23 cellular contexts compared by ENCODE assay signal in genomic region chr20:41191562-41192500, GRCh38. TPM values are rescaled to one million over a fixed set of nuclear protein-coding genes. Genes with fewer than 3 reads are reported as not detected.
DNase-seq lines count a peak whose midpoint lies in the region; ATAC-seq and TF ChIP-seq lines count a peak whose summit lies in the region.
"Had no signal": no experiment of that assay in that cellular context is flagged by ENCODE, and none has a peak within 500 bp of the region (broad histone marks: within the 10 kb centered on the region; RNA-seq: fewer than 3 reads in every experiment).

No MANE protein-coding gene starts in this region.

- WGBS in neuronal stem cell (ENCODE audit: extremely low coverage in 2 of 2, insufficient read length in 2 of 2, insufficient replicate concordance in 1 of 2), 2 donors = no CpG with 5 or more reads among the region's 5 CpGs
- WGBS in testis, 2 donors = 96 to 98% methylated on average over 4 to 5 of the region's 5 CpGs

- POLR2A ChIA-PET in T-cell (lab: Charles Lee) = interaction anchor here in 1 of 2 donors (0.6 kb wide), 1 partner anchor 20 kb away, joined by 3 read pairs; no protein-coding TSS in a partner anchor

- H3K4me1 ChIP-seq in neuronal stem cell (ENCODE audit: control insufficient read depth in 2 of 2, insufficient read depth in 1 of 2, low read depth in 1 of 2, low read length in 2 of 2) = no peaks in the 10 kb centered on the region
- H3K4me1 ChIP-seq in upper lobe of right lung = no peaks in the 10 kb centered on the region
- no peaks in the 10 kb centered on the region for H3K4me1 ChIP-seq in testis
- H3K4me1 ChIP-seq: SJSA1 had no signal

- H3K36me3 ChIP-seq in neuronal stem cell (replicated peaks in 1 of 2; ENCODE audit: control insufficient read depth in 2 of 2, insufficient read depth in 2 of 2, low read length in 2 of 2) (peaks cover 0 to 2% of the 10 kb centered on the region in 2 donors), upper lobe of right lung (no peaks in the 10 kb centered on the region), testis (ENCODE audit: low read depth, missing control alignments) (no peaks in the 10 kb centered on the region)

- no peak for TF ChIP-seq CTCF in natural killer cell (IDR thresholded peaks at IDR 0.05)
- no peak for TF ChIP-seq CTCF in upper lobe of right lung (IDR thresholded peaks at IDR 0.05)
- no peak for TF ChIP-seq CTCF in testis (IDR thresholded peaks at IDR 0.05)

- no peaks in the 10 kb centered on the region for H3K27me3 Mint-ChIP-seq in natural killer cell treated with Interleukin-12 subunit alpha and Interleukin-12 subunit beta and Interleukin-15 and Interleukin-18, amount 100 ng/mL, for 72 hours
- H3K27me3 Mint-ChIP-seq in natural killer cell (ENCODE audit: low read depth in 2 of 2) = no peaks in the 10 kb centered on the region
- H3K27me3 Mint-ChIP-seq in T-cell = no peaks in the 10 kb centered on the region
- H3K27me3 Mint-ChIP-seq: CD4-positive, alpha-beta memory T cell had no signal

- H3K4me1 Mint-ChIP-seq in natural killer cell treated with Interleukin-12 subunit alpha and Interleukin-12 subunit beta and Interleukin-15 and Interleukin-18, amount 100 ng/mL, for 72 hours (ENCODE audit: low read depth in 2 of 2) = peaks cover 2 to 5% of the 10 kb centered on the region in 2 donors
- H3K4me1 Mint-ChIP-seq in natural killer cell (peaks cover 2 to 5% of the 10 kb centered on the region in 2 donors), T-cell (peaks cover 0 to 2% (median 0%) of the 10 kb centered on the region in 3 donors)

- no peak overlapping the region for H3K27ac Mint-ChIP-seq in natural killer cell treated with Interleukin-12 subunit alpha and Interleukin-12 subunit beta and Interleukin-15 and Interleukin-18, amount 100 ng/mL, for 72 hours
- H3K27ac Mint-ChIP-seq in natural killer cell (no peak overlapping the region), T-cell (no peak overlapping the region)
- H3K27ac Mint-ChIP-seq: CD4-positive, alpha-beta memory T cell had no signal

- H3K36me3 Mint-ChIP-seq in natural killer cell treated with Interleukin-12 subunit alpha and Interleukin-12 subunit beta and Interleukin-15 and Interleukin-18, amount 100 ng/mL, for 72 hours = peaks cover 31% of the 10 kb centered on the region
- H3K36me3 Mint-ChIP-seq in natural killer cell (peaks cover 23% of the 10 kb centered on the region), T-cell (peaks cover 27% of the 10 kb centered on the region)

- peak; percentile 24 to 45 for ATAC-seq in natural killer cell treated with Interleukin-12 subunit alpha and Interleukin-12 subunit beta and Interleukin-15 and Interleukin-18, amount 100 ng/mL, for 72 hours
- ATAC-seq in natural killer cell (no peak), esophagus mucosa (peak; percentile 39), upper lobe of right lung (peak; percentile 41), GM18519 (IDR thresholded peaks at IDR 0.05; ENCODE audit: low FRiP score, unreplicated experiment) (no peak), T-cell (replicated peaks in 1 of 4) (no peak)
- ATAC-seq: K562 had no signal

- no peak overlapping the region for H2BK12ac ChIP-seq in neuronal stem cell (ENCODE audit: low read length)

- no peak for TF ChIP-seq POLR2A in testis (IDR thresholded peaks at IDR 0.05)

- peaks cover 8 to 12% of the 10 kb centered on the region in 2 donors for H3K9me3 ChIP-seq in neuronal stem cell (replicated peaks in 1 of 2; ENCODE audit: control insufficient read depth in 2 of 2, insufficient read depth in 1 of 2, low read depth in 1 of 2, low read length in 2 of 2)
- no peaks in the 10 kb centered on the region for H3K9me3 ChIP-seq in upper lobe of right lung
- H3K9me3 ChIP-seq in testis = no peaks in the 10 kb centered on the region

- H3K27me3 ChIP-seq in neuronal stem cell (ENCODE audit: control insufficient read depth in 3 of 3, insufficient read depth in 3 of 3, low read depth in 1 of 3, low read length in 3 of 3) (no peaks in the 10 kb centered on the region), upper lobe of right lung (no peaks in the 10 kb centered on the region), testis (no peaks in the 10 kb centered on the region)
- H3K27me3 ChIP-seq: SJSA1 had no signal

- H3K4me3 ChIP-seq in neuronal stem cell (ENCODE audit: low read length in 2 of 2) (peak overlapping the region in 1 of 2 donors; percentile 47), upper lobe of right lung (no peak overlapping the region), testis (no peak overlapping the region)
- H3K4me3 ChIP-seq: K562, SJSA1 had no signal

- no peak for DNase-seq in natural killer cell treated with Interleukin-12 subunit alpha and Interleukin-12 subunit beta and Interleukin-15 and Interleukin-18, amount 100 ng/mL, for 72 hours (ENCODE audit: low spot score)
- DNase-seq in natural killer cell (no peak), neuronal stem cell (ENCODE audit: low spot score) (no peak), upper lobe of right lung (no peak), T-cell (no peak), testis (no peak)
- DNase-seq: C1 segment of cervical spinal cord; CD4-positive, alpha-beta memory T cell; COR-L47; DMS79; EL; GDM1; Kasumi-1; NCI-H1092 treated with DMSO at 0.1 percent for 48 hours; NCI-H1436; NCI-H187; NCI-H2081 treated with DMSO at 0.1 percent for 48 hours; NCI-H524 treated with DMSO at 0.1 percent for 48 hours; NCI-H774 had no signal

- no peak overlapping the region for H2AFZ ChIP-seq in neuronal stem cell (ENCODE audit: low read length)

- H3K23ac ChIP-seq in neuronal stem cell (ENCODE audit: low read depth, low read length, poor library complexity) = no peak overlapping the region

- no peak overlapping the region for H4K91ac ChIP-seq in neuronal stem cell (ENCODE audit: low read depth, low read length, poor library complexity)

- CTCF ChIA-PET in T-cell (lab: Charles Lee) = interaction anchor here in 1 of 2 donors (1.2 kb wide), 1 partner anchor 41 kb away, joined by 3 read pairs; no protein-coding TSS in a partner anchor

- H3K4ac ChIP-seq in neuronal stem cell (ENCODE audit: low read length) = no peak overlapping the region

- H2AK5ac ChIP-seq in neuronal stem cell (ENCODE audit: low read depth, low read length) = no peak overlapping the region

- H3K9ac ChIP-seq in neuronal stem cell (ENCODE audit: low read depth, low read length, poor library complexity) = no peak overlapping the region

- H3K27ac ChIP-seq in neuronal stem cell (replicated peaks; ENCODE audit: low read length) (no peak overlapping the region), upper lobe of right lung (no peak overlapping the region), testis (no peak overlapping the region)
- H3K27ac ChIP-seq: SJSA1 had no signal

- H3K4me2 ChIP-seq in neuronal stem cell (ENCODE audit: insufficient read depth, low read length, poor library complexity, severe bottlenecking) = no peak overlapping the region

- no peaks in the 10 kb centered on the region for H3K79me1 ChIP-seq in neuronal stem cell (ENCODE audit: low read depth, low read length)

- H3K4me3 Mint-ChIP-seq in natural killer cell treated with Interleukin-12 subunit alpha and Interleukin-12 subunit beta and Interleukin-15 and Interleukin-18, amount 100 ng/mL, for 72 hours = no peak overlapping the region
- H3K4me3 Mint-ChIP-seq in natural killer cell (no peak overlapping the region), T-cell (no peak overlapping the region)
- H3K4me3 Mint-ChIP-seq: CD4-positive, alpha-beta memory T cell had no signal

- H2BK5ac ChIP-seq in neuronal stem cell (ENCODE audit: low read length) = peak overlapping the region; percentile 26

- H2BK15ac ChIP-seq in neuronal stem cell (ENCODE audit: low read length) = no peak overlapping the region

- intact Hi-C loops in natural killer cell (cut with micrococcal nuclease) = no loop called here
- intact Hi-C loops in upper lobe of right lung (cut with DNase I) = no loop called here
- intact Hi-C loops in testis (cut with DNase I; ENCODE audit: low total_unique reads) = no loop called here

- H3K9me3 Mint-ChIP-seq in natural killer cell treated with Interleukin-12 subunit alpha and Interleukin-12 subunit beta and Interleukin-15 and Interleukin-18, amount 100 ng/mL, for 72 hours = peaks cover 6% of the 10 kb centered on the region
- H3K9me3 Mint-ChIP-seq in natural killer cell (peaks cover 4 to 6% of the 10 kb centered on the region in 2 donors), T-cell (peaks cover 12 to 18% (median 16%) of the 10 kb centered on the region in 3 donors)

- H3K14ac ChIP-seq in neuronal stem cell (ENCODE audit: low read length) = no peak overlapping the region

- H2BK120ac ChIP-seq in neuronal stem cell (ENCODE audit: low read depth, low read length) = no peak overlapping the region

- no peak overlapping the region for H3K18ac ChIP-seq in neuronal stem cell (ENCODE audit: low read length)

- no peak overlapping the region for H4K8ac ChIP-seq in neuronal stem cell (ENCODE audit: low read depth, low read length)

RNA-seq across cellular contexts. Expression of gene PLCG1, which starts 54.5 kb away (rescaled TPM):
- 100 to 1,000 TPM in 1 of 2 donors, 10 to 100 TPM in 1; 54.6 to 114 TPM for total RNA-seq in natural killer cell treated with Interleukin-12 subunit alpha and Interleukin-12 subunit beta and Interleukin-15 and Interleukin-18, amount 100 ng/mL, for 72 hours
- total RNA-seq in natural killer cell (100 to 1,000 TPM; 199 to 242 (median 236) TPM), esophagus mucosa (27.1 TPM), upper lobe of right lung (120 TPM), T-cell (100 to 1,000 TPM; 390 to 589 (median 444) TPM), testis (100 to 1,000 TPM; 184 to 186 TPM)
- 138 TPM for polyA plus RNA-seq in neuronal stem cell (2013, experiment 1 of 2)
- 134 TPM for polyA plus RNA-seq in neuronal stem cell (2013, experiment 2 of 2)
- polyA plus RNA-seq in testis (ENCODE audit: insufficient read depth, low read depth, low replicate concordance) = 118 TPM

Comparison
In these comparisons a context has a peak if more than half of its experiments do, and no peak if none do; other contexts are left out.
1. ATAC-seq: peak in natural killer cell treated with Interleukin-12 subunit alpha and Interleukin-12 subunit beta and Interleukin-15 and Interleukin-18, amount 100 ng/mL, for 72 hours (2 of 2), esophagus mucosa (single experiment) and upper lobe of right lung (single experiment); none in natural killer cell (0 of 3), GM18519 (single experiment) and T-cell (0 of 4).